ENCODE assay signal across 10 cellular contexts in genomic region chr6:83707829-83708545, GRCh38. TPM values are rescaled to one million over a fixed set of nuclear protein-coding genes. Genes with fewer than 3 reads are reported as not detected.
DNase-seq lines count a peak whose midpoint lies in the region; ATAC-seq and TF ChIP-seq lines count a peak whose summit lies in the region.
"Had no signal": no experiment of that assay in that cellular context is flagged by ENCODE, and none has a peak within 500 bp of the region (broad histone marks: within the 10 kb centered on the region; RNA-seq: fewer than 3 reads in every experiment).

No MANE protein-coding gene starts in this region.

- H3K27me3 ChIP-seq in left ventricle myocardium inferior (ENCODE audit: low read depth) (peaks cover 81% of the 10 kb centered on the region), Caco-2 (replicated peaks; ENCODE audit: control insufficient read depth, insufficient read depth, low read length) (no peaks in the 10 kb centered on the region)

- peaks cover 17% of the 10 kb centered on the region for H3K4me1 ChIP-seq in left ventricle myocardium inferior
- H3K4me1 ChIP-seq in Caco-2: no peaks in the 10 kb centered on the region

- POLR2A ChIA-PET in Caco-2 (lab: Charles Lee): no interaction called here

- no peaks in the 10 kb centered on the region for H3K36me3 ChIP-seq in left ventricle myocardium inferior
- H3K36me3 ChIP-seq in Caco-2 (ENCODE audit: control insufficient read depth, insufficient read depth, low read length): no peaks in the 10 kb centered on the region

- BruUV-seq in Caco-2 (replicated peaks; lab: Mats Ljungman, UMichigan): no TSS peak

- H3K27ac ChIP-seq in left ventricle myocardium inferior (replicated peaks): no peak overlapping the region
- H3K27ac ChIP-seq: epithelial cell of prostate had no signal

- H3K9me3 ChIP-seq in left ventricle myocardium inferior (replicated peaks) (peaks cover 21% of the 10 kb centered on the region), Caco-2 (no peaks in the 10 kb centered on the region), T-helper 17 cell (ENCODE audit: control insufficient read depth, low read length, poor library complexity, severe bottlenecking) (no peaks in the 10 kb centered on the region)

- TF ChIP-seq CTCF in left ventricle myocardium inferior (IDR thresholded peaks at IDR 0.05; ENCODE audit: borderline replicate concordance) (no peak), Caco-2 (IDR thresholded peaks at IDR 0.05; ENCODE audit: insufficient read depth in 1 of 2, low read depth in 1 of 2, low read length in 1 of 2, severe bottlenecking in 1 of 2, unreplicated experiment in 1 of 2) (no peak)

- CTCF ChIA-PET in Caco-2 (lab: Charles Lee): no interaction called here

- no peaks in the 10 kb centered on the region for H3K4me1 Mint-ChIP-seq in Caco-2 (ENCODE audit: low read depth, unreplicated experiment)
- H3K4me1 Mint-ChIP-seq in T-helper 17 cell: peaks cover 2% of the 10 kb centered on the region

- ATAC-seq in GM18909 (IDR thresholded peaks at IDR 0.05; ENCODE audit: poor library complexity, unreplicated experiment): peak; percentile 23
- no peak for ATAC-seq in GM21390 (IDR thresholded peaks at IDR 0.05; ENCODE audit: unreplicated experiment)
- no peak for ATAC-seq in GM21515 (IDR thresholded peaks at IDR 0.05; ENCODE audit: unreplicated experiment)
- ATAC-seq in T-helper 17 cell: no peak
- ATAC-seq: K562 had no signal

- intact Hi-C loops in left ventricle myocardium inferior (cut with micrococcal nuclease): no loop called here
- intact Hi-C loops in Caco-2 (cut with micrococcal nuclease; ENCODE audit: unreplicated experiment): no loop called here

- DNase-seq in SK-N-DZ (ENCODE audit: low spot score): peak; percentile 78
- DNase-seq in left ventricle myocardium inferior: no peak
- no peak for DNase-seq in skeletal muscle cell (ENCODE audit: low read depth)
- DNase-seq in Caco-2: no peak
- no peak for DNase-seq in T-helper 17 cell

- H3K36me3 Mint-ChIP-seq in Caco-2 (ENCODE audit: insufficient read depth, unreplicated experiment) (no peaks in the 10 kb centered on the region), T-helper 17 cell (ENCODE audit: low read depth) (peaks cover 2% of the 10 kb centered on the region)

- H3K27me3 Mint-ChIP-seq in Caco-2 (ENCODE audit: insufficient read depth, unreplicated experiment) (peaks cover 6% of the 10 kb centered on the region), T-helper 17 cell (peaks cover 47% of the 10 kb centered on the region)

- peak overlapping the region; percentile 65 for H3K4me3 ChIP-seq in left ventricle myocardium inferior
- H3K4me3 ChIP-seq in skeletal muscle cell (ENCODE audit: low read depth, low read length): peak overlapping the region; percentile 53
- no peak overlapping the region for H3K4me3 ChIP-seq in Caco-2 (ENCODE audit: low read depth, low read length)
- H3K4me3 ChIP-seq: K562 had no signal

- H3K9me3 Mint-ChIP-seq in Caco-2 (ENCODE audit: unreplicated experiment): peaks cover 17% of the 10 kb centered on the region

- H3K27ac Mint-ChIP-seq in Caco-2 (ENCODE audit: unreplicated experiment) (no peak overlapping the region), T-helper 17 cell (no peak overlapping the region)

- H3K4me3 Mint-ChIP-seq in Caco-2 (ENCODE audit: unreplicated experiment) (no peak overlapping the region), T-helper 17 cell (no peak overlapping the region)

RNA-seq across cellular contexts. Expression of gene SNAP91, which starts 0.9 kb away (rescaled TPM):
- polyA plus RNA-seq in SK-N-DZ (2014; cell fraction: cytosol; rRNA removed): 40.2 and 46.7 TPM in 2 replicates
- 79.9 and 106 TPM in 2 replicates for polyA plus RNA-seq in SK-N-DZ (2014; cell fraction: nucleus; rRNA removed)
- total RNA-seq in left ventricle myocardium inferior (2.6 TPM), Caco-2 (2022) (not detected in 2 replicates), T-helper 17 cell (not detected)
- total RNA-seq: K562 had no signal
- polyA plus RNA-seq: K562 had no signal
